ENCODE assay signal across 1 cellular context in the genomic region with DNA sequence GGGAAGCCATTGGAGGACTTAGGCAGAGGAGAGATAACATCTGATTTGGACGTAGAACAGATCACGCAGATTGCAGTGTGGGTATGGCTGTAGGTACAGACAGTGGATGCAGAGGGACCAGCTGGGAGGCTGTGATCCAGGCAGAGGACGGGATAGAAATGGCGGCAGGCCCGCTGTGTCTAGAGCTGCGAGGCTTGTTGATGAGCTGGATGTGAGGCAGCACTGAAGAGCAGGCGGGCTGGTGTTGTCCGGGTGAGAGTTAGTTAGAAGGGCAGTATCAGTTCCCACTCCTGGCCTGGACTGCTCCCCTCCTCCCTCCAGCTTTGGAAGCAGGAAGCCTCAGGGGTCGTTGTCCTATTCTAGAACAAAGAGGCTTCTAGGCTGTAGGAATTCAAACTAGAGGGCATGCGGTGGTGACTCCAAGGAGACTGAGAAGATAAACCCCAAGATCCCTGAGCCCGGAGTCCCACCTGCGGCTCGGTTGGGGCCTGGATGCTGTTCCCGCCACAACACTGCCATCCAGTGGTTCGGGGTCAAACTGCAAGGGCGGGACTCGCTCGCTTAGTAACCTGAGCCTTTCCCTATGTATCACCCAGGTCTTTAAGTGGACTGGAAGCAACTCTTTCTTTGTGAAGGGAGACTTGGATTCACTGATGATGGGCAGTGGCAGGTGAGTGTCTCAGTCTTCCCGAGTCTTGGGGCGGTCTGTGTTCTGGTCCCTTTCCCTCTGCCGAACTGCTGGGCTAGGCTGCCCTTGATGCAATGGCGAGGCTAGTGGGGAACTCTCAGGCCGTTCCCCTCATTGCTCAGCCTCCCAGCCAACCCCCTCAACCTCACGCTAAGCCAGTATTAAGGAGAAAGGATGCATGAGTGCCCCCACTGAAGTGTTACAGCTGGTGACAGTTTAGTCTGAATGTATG.
TF ChIP-seq lines count a peak whose summit lies in the region.

No MANE protein-coding gene starts in this region.

TF ChIP-seq in HepG2, 621 proteins besides CTCF, POLR2A, EP300 and RAD21 (continued from another document and continues in another):
- TF ChIP-seq ZNF556 (CRISPR knock-in tag; IDR thresholded peaks at IDR 0.05; ENCODE audit: borderline replicate concordance) = no peak; the same call in 1 of the 2 replicates
- TF ChIP-seq ZFP90 (CRISPR knock-in tag; IDR thresholded peaks at IDR 0.05; ENCODE audit: borderline replicate concordance) = 0 out of 2 replicates have a peak, but pooled peaks have one; percentile 29
- TF ChIP-seq NONO (IDR thresholded peaks at IDR 0.05) = no peak
- TF ChIP-seq NONO (CRISPR knock-in tag; conservative IDR thresholded peaks at IDR 0.05) = peak; percentile 63; the same call in 1 of the 2 replicates
- no peak for TF ChIP-seq SNRNP70 (IDR thresholded peaks at IDR 0.05; ENCODE audit: low read depth, low read length)
- no peak for TF ChIP-seq ZNF780A (CRISPR knock-in tag; IDR thresholded peaks at IDR 0.05)
- no peak for TF ChIP-seq CC2D1A (CRISPR knock-in tag; IDR thresholded peaks at IDR 0.05)
- TF ChIP-seq, protein P1, sequence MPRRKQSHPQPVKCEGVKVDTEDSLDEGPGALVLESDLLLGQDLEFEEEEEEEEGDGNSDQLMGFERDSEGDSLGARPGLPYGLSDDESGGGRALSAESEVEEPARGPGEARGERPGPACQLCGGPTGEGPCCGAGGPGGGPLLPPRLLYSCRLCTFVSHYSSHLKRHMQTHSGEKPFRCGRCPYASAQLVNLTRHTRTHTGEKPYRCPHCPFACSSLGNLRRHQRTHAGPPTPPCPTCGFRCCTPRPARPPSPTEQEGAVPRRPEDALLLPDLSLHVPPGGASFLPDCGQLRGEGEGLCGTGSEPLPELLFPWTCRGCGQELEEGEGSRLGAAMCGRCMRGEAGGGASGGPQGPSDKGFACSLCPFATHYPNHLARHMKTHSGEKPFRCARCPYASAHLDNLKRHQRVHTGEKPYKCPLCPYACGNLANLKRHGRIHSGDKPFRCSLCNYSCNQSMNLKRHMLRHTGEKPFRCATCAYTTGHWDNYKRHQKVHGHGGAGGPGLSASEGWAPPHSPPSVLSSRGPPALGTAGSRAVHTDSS (CRISPR knock-in tag; conservative IDR thresholded peaks at IDR 0.05) = no peak
- TF ChIP-seq, protein P2, sequence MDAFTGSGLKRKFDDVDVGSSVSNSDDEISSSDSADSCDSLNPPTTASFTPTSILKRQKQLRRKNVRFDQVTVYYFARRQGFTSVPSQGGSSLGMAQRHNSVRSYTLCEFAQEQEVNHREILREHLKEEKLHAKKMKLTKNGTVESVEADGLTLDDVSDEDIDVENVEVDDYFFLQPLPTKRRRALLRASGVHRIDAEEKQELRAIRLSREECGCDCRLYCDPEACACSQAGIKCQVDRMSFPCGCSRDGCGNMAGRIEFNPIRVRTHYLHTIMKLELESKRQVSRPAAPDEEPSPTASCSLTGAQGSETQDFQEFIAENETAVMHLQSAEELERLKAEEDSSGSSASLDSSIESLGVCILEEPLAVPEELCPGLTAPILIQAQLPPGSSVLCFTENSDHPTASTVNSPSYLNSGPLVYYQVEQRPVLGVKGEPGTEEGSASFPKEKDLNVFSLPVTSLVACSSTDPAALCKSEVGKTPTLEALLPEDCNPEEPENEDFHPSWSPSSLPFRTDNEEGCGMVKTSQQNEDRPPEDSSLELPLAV (CRISPR knock-in tag; conservative IDR thresholded peaks at IDR 0.05; ENCODE audit: low read depth) = no peak
- TF ChIP-seq TCF12 (IDR thresholded peaks at IDR 0.05) = no peak
- peak; percentile 74; the same call in 1 of the 2 replicates for TF ChIP-seq TCF12 (CRISPR knock-in tag; IDR thresholded peaks at IDR 0.05)
- peak; percentile 76; the same call in 1 of the 2 replicates for TF ChIP-seq ZBTB7B (CRISPR knock-in tag; IDR thresholded peaks at IDR 0.05)
- peak in 1 of 2 experiments; percentile 73; a peak in 1 of 4 replicates for TF ChIP-seq KLF16 (CRISPR knock-in tag; IDR thresholded peaks at IDR 0.05)
- TF ChIP-seq ZNF660 (CRISPR knock-in tag; IDR thresholded peaks at IDR 0.05; ENCODE audit: borderline replicate concordance, low read depth) = no peak
- TF ChIP-seq, protein P3, sequence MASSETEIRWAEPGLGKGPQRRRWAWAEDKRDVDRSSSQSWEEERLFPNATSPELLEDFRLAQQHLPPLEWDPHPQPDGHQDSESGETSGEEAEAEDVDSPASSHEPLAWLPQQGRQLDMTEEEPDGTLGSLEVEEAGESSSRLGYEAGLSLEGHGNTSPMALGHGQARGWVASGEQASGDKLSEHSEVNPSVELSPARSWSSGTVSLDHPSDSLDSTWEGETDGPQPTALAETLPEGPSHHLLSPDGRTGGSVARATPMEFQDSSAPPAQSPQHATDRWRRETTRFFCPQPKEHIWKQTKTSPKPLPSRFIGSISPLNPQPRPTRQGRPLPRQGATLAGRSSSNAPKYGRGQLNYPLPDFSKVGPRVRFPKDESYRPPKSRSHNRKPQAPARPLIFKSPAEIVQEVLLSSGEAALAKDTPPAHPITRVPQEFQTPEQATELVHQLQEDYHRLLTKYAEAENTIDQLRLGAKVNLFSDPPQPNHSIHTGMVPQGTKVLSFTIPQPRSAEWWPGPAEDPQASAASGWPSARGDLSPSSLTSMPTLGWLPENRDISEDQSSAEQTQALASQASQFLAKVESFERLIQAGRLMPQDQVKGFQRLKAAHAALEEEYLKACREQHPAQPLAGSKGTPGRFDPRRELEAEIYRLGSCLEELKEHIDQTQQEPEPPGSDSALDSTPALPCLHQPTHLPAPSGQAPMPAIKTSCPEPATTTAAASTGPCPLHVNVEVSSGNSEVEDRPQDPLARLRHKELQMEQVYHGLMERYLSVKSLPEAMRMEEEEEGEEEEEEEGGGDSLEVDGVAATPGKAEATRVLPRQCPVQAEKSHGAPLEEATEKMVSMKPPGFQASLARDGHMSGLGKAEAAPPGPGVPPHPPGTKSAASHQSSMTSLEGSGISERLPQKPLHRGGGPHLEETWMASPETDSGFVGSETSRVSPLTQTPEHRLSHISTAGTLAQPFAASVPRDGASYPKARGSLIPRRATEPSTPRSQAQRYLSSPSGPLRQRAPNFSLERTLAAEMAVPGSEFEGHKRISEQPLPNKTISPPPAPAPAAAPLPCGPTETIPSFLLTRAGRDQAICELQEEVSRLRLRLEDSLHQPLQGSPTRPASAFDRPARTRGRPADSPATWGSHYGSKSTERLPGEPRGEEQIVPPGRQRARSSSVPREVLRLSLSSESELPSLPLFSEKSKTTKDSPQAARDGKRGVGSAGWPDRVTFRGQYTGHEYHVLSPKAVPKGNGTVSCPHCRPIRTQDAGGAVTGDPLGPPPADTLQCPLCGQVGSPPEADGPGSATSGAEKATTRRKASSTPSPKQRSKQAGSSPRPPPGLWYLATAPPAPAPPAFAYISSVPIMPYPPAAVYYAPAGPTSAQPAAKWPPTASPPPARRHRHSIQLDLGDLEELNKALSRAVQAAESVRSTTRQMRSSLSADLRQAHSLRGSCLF (CRISPR knock-in tag; IDR thresholded peaks at IDR 0.05; ENCODE audit: borderline replicate concordance) = no peak
- TF ChIP-seq, protein P4, sequence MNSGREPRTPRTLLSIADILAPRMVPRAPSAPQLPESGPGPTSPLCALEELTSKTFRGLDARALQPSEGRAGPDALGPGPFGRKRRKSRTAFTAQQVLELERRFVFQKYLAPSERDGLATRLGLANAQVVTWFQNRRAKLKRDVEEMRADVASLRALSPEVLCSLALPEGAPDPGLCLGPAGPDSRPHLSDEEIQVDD (CRISPR knock-in tag; IDR thresholded peaks at IDR 0.05; ENCODE audit: borderline replicate concordance) = no peak
- TF ChIP-seq WIZ (CRISPR knock-in tag; IDR thresholded peaks at IDR 0.05) = peak; percentile 91
- no peak for TF ChIP-seq ZSCAN25 (CRISPR knock-in tag; IDR thresholded peaks at IDR 0.05)
- no peak for TF ChIP-seq RFX3 (CRISPR knock-in tag; IDR thresholded peaks at IDR 0.05)
- TF ChIP-seq, protein P5, sequence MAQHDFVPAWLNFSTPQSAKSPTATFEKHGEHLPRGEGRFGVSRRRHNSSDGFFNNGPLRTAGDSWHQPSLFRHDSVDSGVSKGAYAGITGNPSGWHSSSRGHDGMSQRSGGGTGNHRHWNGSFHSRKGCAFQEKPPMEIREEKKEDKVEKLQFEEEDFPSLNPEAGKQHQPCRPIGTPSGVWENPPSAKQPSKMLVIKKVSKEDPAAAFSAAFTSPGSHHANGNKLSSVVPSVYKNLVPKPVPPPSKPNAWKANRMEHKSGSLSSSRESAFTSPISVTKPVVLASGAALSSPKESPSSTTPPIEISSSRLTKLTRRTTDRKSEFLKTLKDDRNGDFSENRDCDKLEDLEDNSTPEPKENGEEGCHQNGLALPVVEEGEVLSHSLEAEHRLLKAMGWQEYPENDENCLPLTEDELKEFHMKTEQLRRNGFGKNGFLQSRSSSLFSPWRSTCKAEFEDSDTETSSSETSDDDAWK (CRISPR knock-in tag; IDR thresholded peaks at IDR 0.05) = no peak
- 0 out of 2 replicates have a peak, but pooled peaks have one; percentile 85 for TF ChIP-seq ZNF607 (CRISPR knock-in tag; IDR thresholded peaks at IDR 0.05; ENCODE audit: borderline replicate concordance)
- TF ChIP-seq XBP1 (CRISPR knock-in tag; IDR thresholded peaks at IDR 0.05) = no peak
- TF ChIP-seq, protein P6, sequence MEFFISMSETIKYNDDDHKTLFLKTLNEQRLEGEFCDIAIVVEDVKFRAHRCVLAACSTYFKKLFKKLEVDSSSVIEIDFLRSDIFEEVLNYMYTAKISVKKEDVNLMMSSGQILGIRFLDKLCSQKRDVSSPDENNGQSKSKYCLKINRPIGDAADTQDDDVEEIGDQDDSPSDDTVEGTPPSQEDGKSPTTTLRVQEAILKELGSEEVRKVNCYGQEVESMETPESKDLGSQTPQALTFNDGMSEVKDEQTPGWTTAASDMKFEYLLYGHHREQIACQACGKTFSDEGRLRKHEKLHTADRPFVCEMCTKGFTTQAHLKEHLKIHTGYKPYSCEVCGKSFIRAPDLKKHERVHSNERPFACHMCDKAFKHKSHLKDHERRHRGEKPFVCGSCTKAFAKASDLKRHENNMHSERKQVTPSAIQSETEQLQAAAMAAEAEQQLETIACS (CRISPR knock-in tag; IDR thresholded peaks at IDR 0.05) = no peak
- TF ChIP-seq, protein P7, sequence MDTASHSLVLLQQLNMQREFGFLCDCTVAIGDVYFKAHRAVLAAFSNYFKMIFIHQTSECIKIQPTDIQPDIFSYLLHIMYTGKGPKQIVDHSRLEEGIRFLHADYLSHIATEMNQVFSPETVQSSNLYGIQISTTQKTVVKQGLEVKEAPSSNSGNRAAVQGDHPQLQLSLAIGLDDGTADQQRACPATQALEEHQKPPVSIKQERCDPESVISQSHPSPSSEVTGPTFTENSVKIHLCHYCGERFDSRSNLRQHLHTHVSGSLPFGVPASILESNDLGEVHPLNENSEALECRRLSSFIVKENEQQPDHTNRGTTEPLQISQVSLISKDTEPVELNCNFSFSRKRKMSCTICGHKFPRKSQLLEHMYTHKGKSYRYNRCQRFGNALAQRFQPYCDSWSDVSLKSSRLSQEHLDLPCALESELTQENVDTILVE (CRISPR knock-in tag; IDR thresholded peaks at IDR 0.05) = peak; percentile 69
- TF ChIP-seq POLR2AphosphoS2 (IDR thresholded peaks at IDR 0.05; ENCODE audit: low read depth, low read length) = no peak
- no peak for TF ChIP-seq FLYWCH1 (CRISPR knock-in tag; IDR thresholded peaks at IDR 0.05)
- TF ChIP-seq MEIS1 (CRISPR knock-in tag; IDR thresholded peaks at IDR 0.05; ENCODE audit: borderline replicate concordance) = no peak
- TF ChIP-seq ZNF891 (CRISPR knock-in tag; IDR thresholded peaks at IDR 0.05) = peak; percentile 47; the same call in 1 of the 2 replicates
- TF ChIP-seq YEATS2 (CRISPR knock-in tag; IDR thresholded peaks at IDR 0.05; ENCODE audit: borderline replicate concordance) = no peak
- TF ChIP-seq ZIK1 (CRISPR knock-in tag; IDR thresholded peaks at IDR 0.05; ENCODE audit: borderline replicate concordance, low read depth) = peak; percentile 78; the same call in 1 of the 2 replicates
- TF ChIP-seq, protein P8, sequence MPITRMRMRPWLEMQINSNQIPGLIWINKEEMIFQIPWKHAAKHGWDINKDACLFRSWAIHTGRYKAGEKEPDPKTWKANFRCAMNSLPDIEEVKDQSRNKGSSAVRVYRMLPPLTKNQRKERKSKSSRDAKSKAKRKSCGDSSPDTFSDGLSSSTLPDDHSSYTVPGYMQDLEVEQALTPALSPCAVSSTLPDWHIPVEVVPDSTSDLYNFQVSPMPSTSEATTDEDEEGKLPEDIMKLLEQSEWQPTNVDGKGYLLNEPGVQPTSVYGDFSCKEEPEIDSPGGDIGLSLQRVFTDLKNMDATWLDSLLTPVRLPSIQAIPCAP (CRISPR knock-in tag; IDR thresholded peaks at IDR 0.05; ENCODE audit: low read depth) = no peak
- TF ChIP-seq AGO1 (IDR thresholded peaks at IDR 0.05; ENCODE audit: low read depth, low read length, poor library complexity, severe bottlenecking) = no peak
- TF ChIP-seq, protein P9, sequence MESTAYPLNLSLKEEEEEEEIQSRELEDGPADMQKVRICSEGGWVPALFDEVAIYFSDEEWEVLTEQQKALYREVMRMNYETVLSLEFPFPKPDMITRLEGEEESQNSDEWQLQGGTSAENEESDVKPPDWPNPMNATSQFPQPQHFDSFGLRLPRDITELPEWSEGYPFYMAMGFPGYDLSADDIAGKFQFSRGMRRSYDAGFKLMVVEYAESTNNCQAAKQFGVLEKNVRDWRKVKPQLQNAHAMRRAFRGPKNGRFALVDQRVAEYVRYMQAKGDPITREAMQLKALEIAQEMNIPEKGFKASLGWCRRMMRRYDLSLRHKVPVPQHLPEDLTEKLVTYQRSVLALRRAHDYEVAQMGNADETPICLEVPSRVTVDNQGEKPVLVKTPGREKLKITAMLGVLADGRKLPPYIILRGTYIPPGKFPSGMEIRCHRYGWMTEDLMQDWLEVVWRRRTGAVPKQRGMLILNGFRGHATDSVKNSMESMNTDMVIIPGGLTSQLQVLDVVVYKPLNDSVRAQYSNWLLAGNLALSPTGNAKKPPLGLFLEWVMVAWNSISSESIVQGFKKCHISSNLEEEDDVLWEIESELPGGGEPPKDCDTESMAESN (CRISPR knock-in tag; conservative IDR thresholded peaks at IDR 0.05) = peak; percentile 52; the same call in 1 of the 2 replicates
- TF ChIP-seq NCOA1 (CRISPR knock-in tag; IDR thresholded peaks at IDR 0.05) = peak; percentile 78
- 0 out of 2 replicates have a peak, but pooled peaks have one; percentile 92 for TF ChIP-seq ZNF235 (CRISPR knock-in tag; IDR thresholded peaks at IDR 0.05; ENCODE audit: borderline replicate concordance)
- TF ChIP-seq ZKSCAN5 (CRISPR knock-in tag; IDR thresholded peaks at IDR 0.05) = no peak
- peak; percentile 81 for TF ChIP-seq KDM5B (CRISPR knock-in tag; IDR thresholded peaks at IDR 0.05; ENCODE audit: borderline replicate concordance)
- no peak for TF ChIP-seq ZNF569 (CRISPR knock-in tag; IDR thresholded peaks at IDR 0.05; ENCODE audit: borderline replicate concordance)
- TF ChIP-seq, protein P10, sequence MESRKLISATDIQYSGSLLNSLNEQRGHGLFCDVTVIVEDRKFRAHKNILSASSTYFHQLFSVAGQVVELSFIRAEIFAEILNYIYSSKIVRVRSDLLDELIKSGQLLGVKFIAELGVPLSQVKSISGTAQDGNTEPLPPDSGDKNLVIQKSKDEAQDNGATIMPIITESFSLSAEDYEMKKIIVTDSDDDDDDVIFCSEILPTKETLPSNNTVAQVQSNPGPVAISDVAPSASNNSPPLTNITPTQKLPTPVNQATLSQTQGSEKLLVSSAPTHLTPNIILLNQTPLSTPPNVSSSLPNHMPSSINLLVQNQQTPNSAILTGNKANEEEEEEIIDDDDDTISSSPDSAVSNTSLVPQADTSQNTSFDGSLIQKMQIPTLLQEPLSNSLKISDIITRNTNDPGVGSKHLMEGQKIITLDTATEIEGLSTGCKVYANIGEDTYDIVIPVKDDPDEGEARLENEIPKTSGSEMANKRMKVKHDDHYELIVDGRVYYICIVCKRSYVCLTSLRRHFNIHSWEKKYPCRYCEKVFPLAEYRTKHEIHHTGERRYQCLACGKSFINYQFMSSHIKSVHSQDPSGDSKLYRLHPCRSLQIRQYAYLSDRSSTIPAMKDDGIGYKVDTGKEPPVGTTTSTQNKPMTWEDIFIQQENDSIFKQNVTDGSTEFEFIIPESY (CRISPR knock-in tag; IDR thresholded peaks at IDR 0.05) = peak; percentile 57
- TF ChIP-seq U2AF2 (IDR thresholded peaks at IDR 0.05; ENCODE audit: low read depth, low read length) = no peak
